Comparison of ENCODE assay signal across 13 cellular contexts in genomic region chr5:72156921-72157320, GRCh38. TPM values are rescaled to one million over a fixed set of nuclear protein-coding genes. Genes with fewer than 3 reads are reported as not detected.
A peak's percentile ranks its signal among the peaks of the same experiment; 100 is the strongest.
DNase-seq lines count a peak whose midpoint lies in the region; ATAC-seq, FAIRE-seq and TF ChIP-seq lines count a peak whose summit lies in the region.
"Had no signal": no experiment of that assay in that cellular context is flagged by ENCODE, and none has a peak within 500 bp of the region (broad histone marks: within the 10 kb centered on the region; RNA-seq: fewer than 3 reads in every experiment).

No MANE protein-coding gene starts in this region.

- TF ChIP-seq POLR2A in H54 (IDR thresholded peaks at IDR 0.05; ENCODE audit: low read depth, low read length), result no peak
- TF ChIP-seq POLR2A in stomach (IDR thresholded peaks at IDR 0.05), result no peak

- TF ChIP-seq CTCF in ascending aorta (IDR thresholded peaks at IDR 0.05), result no peak
- no peak for TF ChIP-seq CTCF in left ventricle myocardium inferior (IDR thresholded peaks at IDR 0.05; ENCODE audit: borderline replicate concordance)
- TF ChIP-seq CTCF in stomach (IDR thresholded peaks at IDR 0.05), result no peak

- H3K4me1 ChIP-seq in ascending aorta (peaks cover 29 to 86% of the 10 kb centered on the region in 2 donors), left ventricle myocardium inferior (peaks cover 73% of the 10 kb centered on the region), stomach (peaks cover 4 to 79% (median 35%) of the 10 kb centered on the region in 4 donors)

- no peak for ATAC-seq in GM19035 (IDR thresholded peaks at IDR 0.05; ENCODE audit: unreplicated experiment)
- ATAC-seq: stimulated activated naive B cell treated with anti-CD40 and anti-IgM and Interleukin-4, amounts not matched to agents 10 μg/mL and 1 μg/mL and 100 μg/mL, for 72 hours had no signal

- no peaks in the 10 kb centered on the region for H3K9me3 ChIP-seq in ascending aorta
- H3K9me3 ChIP-seq in left ventricle myocardium inferior (replicated peaks), result no peaks in the 10 kb centered on the region
- no peaks in the 10 kb centered on the region for H3K9me3 ChIP-seq in stomach

- H3K27ac ChIP-seq in ascending aorta, result peak overlapping the region; percentile 93 to 95
- H3K27ac ChIP-seq in left ventricle myocardium inferior (replicated peaks), result peak overlapping the region; percentile 45
- H3K27ac ChIP-seq in stomach, result peak overlapping the region in 4 of 5 donors; percentile 31 to 77 (median 68)
- H3K27ac ChIP-seq: VCaP had no signal

- TF ChIP-seq EP300 in stomach (IDR thresholded peaks at IDR 0.05), result no peak

- 65 to 78% (median 70%) methylated on average over 3 of the region's 3 CpGs for WGBS in stomach, 5 donors

- H3K27me3 ChIP-seq in ascending aorta (no peaks in the 10 kb centered on the region), left ventricle myocardium inferior (ENCODE audit: low read depth) (no peaks in the 10 kb centered on the region), stomach (no peaks in the 10 kb centered on the region)

- intact Hi-C loops in ascending aorta (cut with DNase I) (no loop called here), left ventricle myocardium inferior (cut with micrococcal nuclease) (no loop called here), stomach (cut with DNase I; ENCODE audit: low total_unique reads) (no loop called here)

- H3K36me3 ChIP-seq in ascending aorta (no peaks in the 10 kb centered on the region), left ventricle myocardium inferior (no peaks in the 10 kb centered on the region), stomach (no peaks in the 10 kb centered on the region)

- H3K4me3 ChIP-seq in ascending aorta (peak overlapping the region in 1 of 2 donors; percentile 2), left ventricle myocardium inferior (no peak overlapping the region), stomach (no peak overlapping the region)
- H3K4me3 ChIP-seq: skin epidermis had no signal

- FAIRE-seq in H54 (lab: Jason Lieb, UNC), result peak; percentile 57

- peak; percentile 49 for DNase-seq in H54 (ENCODE audit: insufficient read length, low spot score)
- DNase-seq in ascending aorta (ENCODE audit: low spot score in 2 of 2), result no peak
- no peak for DNase-seq in left ventricle myocardium inferior
- no peak for DNase-seq in stomach
- no peak for DNase-seq in mesenteric fat pad (ENCODE audit: low spot score)
- no peak for DNase-seq in SKM-1 treated with dmso at 0.1 percent for 144 hours (lab: John Stamatoyannopoulos, UW; ENCODE audit: unreplicated experiment)
- no peak for DNase-seq in activated CD4-positive, alpha-beta T cell treated with anti-CD3 and anti-CD28 coated beads for 4 hours
- DNase-seq: NCI-H1092; stimulated activated naive B cell treated with anti-CD40 and anti-IgM and Interleukin-4, amounts not matched to agents 10 μg/mL and 1 μg/mL and 100 μg/mL, for 72 hours had no signal

RNA-seq across cellular contexts. Expression of gene MAP1B, which starts 49.6 kb away (rescaled TPM):
- total RNA-seq in ascending aorta, result 1,059 TPM
- 73.2 TPM for total RNA-seq in left ventricle myocardium inferior
- total RNA-seq in stomach, result 100 to 1,000 TPM in 2 of 5 donors, 10 to 100 TPM in 3; 10.4 to 985 (median 98.6) TPM
- polyA plus RNA-seq in stomach, result 1 to 10 TPM; 2.1 to 3.1 (median 2.4) TPM
- total RNA-seq in mesenteric fat pad, result 121 TPM
- total RNA-seq: activated T-helper 1 cell treated with anti-CD3 and anti-CD28 coated beads, Interleukin-12 subunit alpha, Interleukin-12 subunit beta, Interleukin-2, Interleukin-4 antibody, amounts not matched to agents 30 ng/mL and 10 ng/mL and 1 ng/mL, durations not matched to agents 14 hours and 24 hours and 36 hours had no signal
